Comparison of ENCODE assay signal across 8 cellular contexts in genomic region chr7:36378555-36378954, GRCh38. TPM values are rescaled to one million over a fixed set of nuclear protein-coding genes. Genes with fewer than 3 reads are reported as not detected.
A peak's percentile ranks its signal among the peaks of the same experiment; 100 is the strongest.
DNase-seq lines count a peak whose midpoint lies in the region; ATAC-seq lines count a peak whose summit lies in the region.
"Not testable (repeated sequence)": the region's sequence is repeated elsewhere in the genome, so short reads cannot be mapped to it uniquely, and the experiment has no call there.

No MANE protein-coding gene starts in this region.

- H3K4me1 Mint-ChIP-seq in CD4-positive, CD25-positive, alpha-beta regulatory T cell: peaks cover 6 to 20% (median 9%) of the 10 kb centered on the region in 4 donors
- H3K4me1 Mint-ChIP-seq in CD8-positive, alpha-beta memory T cell: peaks cover 14 to 30% (median 27%) of the 10 kb centered on the region in 3 donors
- peaks cover 19% of the 10 kb centered on the region for H3K4me1 Mint-ChIP-seq in T-helper 1 cell treated with Interleukin-12 subunit alpha and Interleukin-12 subunit beta and Interleukin-4 antibody, amounts not matched to agents 30 μg/mL and 1 μg/mL, for 36 hours (ENCODE audit: low read depth)
- peaks cover 18% of the 10 kb centered on the region for H3K4me1 Mint-ChIP-seq in activated CD4-positive, alpha-beta T cell treated with anti-CD3 and anti-CD28 coated beads, Interleukin-2, amount 10 ng/mL, durations not matched to agents 24 days and 14 days
- not testable (repeated sequence) for H3K4me1 Mint-ChIP-seq in activated CD8-positive, alpha-beta memory T cell treated with anti-CD3 and anti-CD28 coated beads, Interleukin-2, amount 10 ng/mL, durations not matched to agents 7 days and 5 days
- H3K4me1 Mint-ChIP-seq in activated naive CD8-positive, alpha-beta T cell treated with anti-CD3 and anti-CD28 coated beads for 36 hours: peaks cover 14% of the 10 kb centered on the region
- H3K4me1 Mint-ChIP-seq in naive thymus-derived CD4-positive, alpha-beta T cell: peaks cover 7 to 30% (median 25%) of the 10 kb centered on the region in 7 donors

- DNase-seq in CD4-positive, CD25-positive, alpha-beta regulatory T cell: peak in 1 of 3 donors; percentile 63
- peak in 2 of 5 donors; percentile 47 to 61 for DNase-seq in CD8-positive, alpha-beta memory T cell
- peak; percentile 77 for DNase-seq in activated CD4-positive, alpha-beta T cell treated with anti-CD3 and anti-CD28 coated beads, Interleukin-2, amount 10 ng/mL, durations not matched to agents 24 days and 14 days
- peak; percentile 42 for DNase-seq in activated CD8-positive, alpha-beta memory T cell treated with anti-CD3 and anti-CD28 coated beads, Interleukin-2, amount 10 ng/mL, durations not matched to agents 7 days and 5 days
- peak; percentile 16 for DNase-seq in activated effector memory CD4-positive, alpha-beta T cell treated with Interleukin-2 at 50 U/mL for 16 hours
- DNase-seq in activated naive CD8-positive, alpha-beta T cell treated with anti-CD3 and anti-CD28 coated beads for 36 hours: not testable (repeated sequence)
- DNase-seq in naive thymus-derived CD4-positive, alpha-beta T cell: peak in 6 of 9 donors; percentile 14 to 57 (median 36)

- H3K4me3 Mint-ChIP-seq in CD4-positive, CD25-positive, alpha-beta regulatory T cell: peak overlapping the region in 3 of 4 donors; percentile 8 to 52 (median 33)
- peak overlapping the region in 6 of 7 donors; percentile 9 to 63 (median 36) for H3K4me3 Mint-ChIP-seq in CD8-positive, alpha-beta memory T cell
- peak overlapping the region; percentile 43 for H3K4me3 Mint-ChIP-seq in T-helper 1 cell treated with Interleukin-12 subunit alpha and Interleukin-12 subunit beta and Interleukin-4 antibody, amounts not matched to agents 30 μg/mL and 1 μg/mL, for 36 hours
- H3K4me3 Mint-ChIP-seq in activated CD4-positive, alpha-beta T cell treated with anti-CD3 and anti-CD28 coated beads, Interleukin-2, amount 10 ng/mL, durations not matched to agents 24 days and 14 days: peak overlapping the region; percentile 35
- H3K4me3 Mint-ChIP-seq in activated CD8-positive, alpha-beta memory T cell treated with anti-CD3 and anti-CD28 coated beads, Interleukin-2, amount 10 ng/mL, durations not matched to agents 7 days and 5 days; activated naive CD8-positive, alpha-beta T cell treated with anti-CD3 and anti-CD28 coated beads for 36 hours: not testable (repeated sequence)
- peak overlapping the region in 9 of 10 donors; percentile 11 to 70 (median 26) for H3K4me3 Mint-ChIP-seq in naive thymus-derived CD4-positive, alpha-beta T cell

- not testable (repeated sequence) for H3K9me3 ChIP-seq in CD4-positive, CD25-positive, alpha-beta regulatory T cell (ENCODE audit: control insufficient read depth in 2 of 2, low read length in 2 of 2); CD8-positive, alpha-beta memory T cell (ENCODE audit: low read length); naive thymus-derived CD4-positive, alpha-beta T cell (ENCODE audit: control insufficient read depth in 2 of 3, low read length in 3 of 3)

- ATAC-seq in CD4-positive, CD25-positive, alpha-beta regulatory T cell (ENCODE audit: low read depth in 2 of 2); activated CD8-positive, alpha-beta memory T cell treated with anti-CD3 and anti-CD28 coated beads, Interleukin-2, amount 10 ng/mL, durations not matched to agents 7 days and 5 days; naive thymus-derived CD4-positive, alpha-beta T cell: not testable (repeated sequence)

- CTCF ChIA-PET in CD8-positive, alpha-beta memory T cell (lab: Charles Lee): interaction anchor here (1.2 to 2.2 kb wide), 2 partner anchors 11 to 60 kb away, joined by 3 to 22 read pairs; a partner anchor contains a TSS
- CTCF ChIA-PET in activated CD8-positive, alpha-beta memory T cell treated with anti-CD3 and anti-CD28 coated beads, Interleukin-2, amount 10 ng/mL, durations not matched to agents 7 days and 5 days (lab: Charles Lee): interaction anchor here (3.0 kb wide), 1 partner anchor 11 kb away, joined by 20 read pairs; a partner anchor contains a TSS
- CTCF ChIA-PET in naive thymus-derived CD4-positive, alpha-beta T cell (lab: Charles Lee): interaction anchor here (1.3 to 1.5 kb wide), 2 partner anchors 11 to 59 kb away, joined by 3 read pairs; no protein-coding TSS in a partner anchor

- H3K27ac ChIP-seq in CD4-positive, CD25-positive, alpha-beta regulatory T cell (ENCODE audit: insufficient read depth, low read length, poor library complexity, severe bottlenecking); CD8-positive, alpha-beta memory T cell (ENCODE audit: low read depth, low read length); naive thymus-derived CD4-positive, alpha-beta T cell (ENCODE audit: low read depth, low read length): not testable (repeated sequence)

- H3K27ac Mint-ChIP-seq in CD4-positive, CD25-positive, alpha-beta regulatory T cell: peak overlapping the region in 1 of 3 donors; percentile 14
- H3K27ac Mint-ChIP-seq in CD8-positive, alpha-beta memory T cell: peak overlapping the region in 5 of 8 donors; percentile 31 to 83 (median 60)
- peak overlapping the region; percentile 14 for H3K27ac Mint-ChIP-seq in T-helper 1 cell treated with Interleukin-12 subunit alpha and Interleukin-12 subunit beta and Interleukin-4 antibody, amounts not matched to agents 30 μg/mL and 1 μg/mL, for 36 hours
- H3K27ac Mint-ChIP-seq in activated CD4-positive, alpha-beta T cell treated with anti-CD3 and anti-CD28 coated beads, Interleukin-2, amount 10 ng/mL, durations not matched to agents 24 days and 14 days: peak overlapping the region; percentile 9
- peak overlapping the region; percentile 0 for H3K27ac Mint-ChIP-seq in activated CD8-positive, alpha-beta memory T cell treated with anti-CD3 and anti-CD28 coated beads, Interleukin-2, amount 10 ng/mL, durations not matched to agents 7 days and 5 days
- H3K27ac Mint-ChIP-seq in activated naive CD8-positive, alpha-beta T cell treated with anti-CD3 and anti-CD28 coated beads for 36 hours: peak overlapping the region; percentile 6
- H3K27ac Mint-ChIP-seq in naive thymus-derived CD4-positive, alpha-beta T cell: peak overlapping the region in 8 of 9 donors; percentile 8 to 83 (median 57)

- intact Hi-C loops in activated CD4-positive, alpha-beta T cell treated with anti-CD3 and anti-CD28 coated beads, Interleukin-2, amount 10 ng/mL, durations not matched to agents 24 days and 14 days (cut with micrococcal nuclease): not testable (repeated sequence)
- intact Hi-C loops in naive thymus-derived CD4-positive, alpha-beta T cell (cut with micrococcal nuclease): loop anchor here in 1 of 2 donors (1.0 kb wide), 1 partner anchor 11 kb away; a partner anchor contains a TSS

- H3K27me3 Mint-ChIP-seq in CD4-positive, CD25-positive, alpha-beta regulatory T cell: peaks cover 19% of the 10 kb centered on the region
- H3K27me3 Mint-ChIP-seq in CD8-positive, alpha-beta memory T cell: peaks cover 6 to 15% of the 10 kb centered on the region in 2 donors
- H3K27me3 Mint-ChIP-seq in T-helper 1 cell treated with Interleukin-12 subunit alpha and Interleukin-12 subunit beta and Interleukin-4 antibody, amounts not matched to agents 30 μg/mL and 1 μg/mL, for 36 hours (ENCODE audit: low read depth): peaks cover 36% of the 10 kb centered on the region
- peaks cover 13% of the 10 kb centered on the region for H3K27me3 Mint-ChIP-seq in activated CD4-positive, alpha-beta T cell treated with anti-CD3 and anti-CD28 coated beads, Interleukin-2, amount 10 ng/mL, durations not matched to agents 24 days and 14 days
- peaks cover 20% of the 10 kb centered on the region for H3K27me3 Mint-ChIP-seq in activated CD8-positive, alpha-beta memory T cell treated with anti-CD3 and anti-CD28 coated beads, Interleukin-2, amount 10 ng/mL, durations not matched to agents 7 days and 5 days
- not testable (repeated sequence) for H3K27me3 Mint-ChIP-seq in activated naive CD8-positive, alpha-beta T cell treated with anti-CD3 and anti-CD28 coated beads for 36 hours
- peaks cover 2 to 22% (median 6%) of the 10 kb centered on the region in 5 donors for H3K27me3 Mint-ChIP-seq in naive thymus-derived CD4-positive, alpha-beta T cell

- H3K4me3 ChIP-seq in CD4-positive, CD25-positive, alpha-beta regulatory T cell (ENCODE audit: low read depth, low read length): peak overlapping the region; percentile 19
- not testable (repeated sequence) for H3K4me3 ChIP-seq in CD8-positive, alpha-beta memory T cell (ENCODE audit: low read length); naive thymus-derived CD4-positive, alpha-beta T cell (ENCODE audit: low read length)

- not testable (repeated sequence) for H3K36me3 ChIP-seq in CD4-positive, CD25-positive, alpha-beta regulatory T cell (ENCODE audit: control insufficient read depth, insufficient read depth, low read length); CD8-positive, alpha-beta memory T cell (ENCODE audit: insufficient read depth, low read length); naive thymus-derived CD4-positive, alpha-beta T cell (ENCODE audit: control insufficient read depth in 2 of 3, insufficient read depth in 3 of 3, low read length in 3 of 3)

- H3K27me3 ChIP-seq in CD4-positive, CD25-positive, alpha-beta regulatory T cell (ENCODE audit: control insufficient read depth, insufficient read depth, low read length); CD8-positive, alpha-beta memory T cell (ENCODE audit: insufficient read depth, low read length, poor library complexity, severe bottlenecking); naive thymus-derived CD4-positive, alpha-beta T cell (ENCODE audit: control insufficient read depth in 2 of 2, insufficient read depth in 2 of 2, low read length in 2 of 2): not testable (repeated sequence)

- H3K36me3 Mint-ChIP-seq in CD4-positive, CD25-positive, alpha-beta regulatory T cell: peaks cover 12% of the 10 kb centered on the region
- H3K36me3 Mint-ChIP-seq in CD8-positive, alpha-beta memory T cell: peaks cover 0 to 21% (median 11%) of the 10 kb centered on the region in 3 donors
- not testable (repeated sequence) for H3K36me3 Mint-ChIP-seq in T-helper 1 cell treated with Interleukin-12 subunit alpha and Interleukin-12 subunit beta and Interleukin-4 antibody, amounts not matched to agents 30 μg/mL and 1 μg/mL, for 36 hours (ENCODE audit: low read depth); activated CD4-positive, alpha-beta T cell treated with anti-CD3 and anti-CD28 coated beads, Interleukin-2, amount 10 ng/mL, durations not matched to agents 24 days and 14 days (ENCODE audit: low read depth); activated CD8-positive, alpha-beta memory T cell treated with anti-CD3 and anti-CD28 coated beads, Interleukin-2, amount 10 ng/mL, durations not matched to agents 7 days and 5 days
- peaks cover 13% of the 10 kb centered on the region for H3K36me3 Mint-ChIP-seq in activated naive CD8-positive, alpha-beta T cell treated with anti-CD3 and anti-CD28 coated beads for 36 hours
- peaks cover 4 to 13% (median 12%) of the 10 kb centered on the region in 5 donors for H3K36me3 Mint-ChIP-seq in naive thymus-derived CD4-positive, alpha-beta T cell

- H3K9me3 Mint-ChIP-seq in CD4-positive, CD25-positive, alpha-beta regulatory T cell; T-helper 1 cell treated with Interleukin-12 subunit alpha and Interleukin-12 subunit beta and Interleukin-4 antibody, amounts not matched to agents 30 μg/mL and 1 μg/mL, for 36 hours; activated CD8-positive, alpha-beta memory T cell treated with anti-CD3 and anti-CD28 coated beads, Interleukin-2, amount 10 ng/mL, durations not matched to agents 7 days and 5 days (ENCODE audit: low read depth): not testable (repeated sequence)
- peaks cover 3 to 11% (median 5%) of the 10 kb centered on the region in 5 donors for H3K9me3 Mint-ChIP-seq in CD8-positive, alpha-beta memory T cell
- peaks cover 15% of the 10 kb centered on the region for H3K9me3 Mint-ChIP-seq in activated CD4-positive, alpha-beta T cell treated with anti-CD3 and anti-CD28 coated beads, Interleukin-2, amount 10 ng/mL, durations not matched to agents 24 days and 14 days
- peaks cover 11% of the 10 kb centered on the region for H3K9me3 Mint-ChIP-seq in activated naive CD8-positive, alpha-beta T cell treated with anti-CD3 and anti-CD28 coated beads for 36 hours
- peaks cover 3 to 38% (median 9%) of the 10 kb centered on the region in 11 donors for H3K9me3 Mint-ChIP-seq in naive thymus-derived CD4-positive, alpha-beta T cell

- POLR2A ChIA-PET in CD8-positive, alpha-beta memory T cell (lab: Charles Lee): interaction anchor here (1.6 kb wide), 1 partner anchor 12 kb away, joined by 11 read pairs; a partner anchor contains a TSS
- POLR2A ChIA-PET in naive thymus-derived CD4-positive, alpha-beta T cell (lab: Charles Lee): interaction anchor here (1.2 to 2.9 kb wide), 3 partner anchors 9 to 11 kb away, joined by 4 to 18 read pairs (median 6); partner anchors contain the start of gene ANLN

- H3K4me1 ChIP-seq in CD4-positive, CD25-positive, alpha-beta regulatory T cell (ENCODE audit: control insufficient read depth, insufficient read depth, low read length, poor library complexity, severe bottlenecking); CD8-positive, alpha-beta memory T cell (ENCODE audit: insufficient read depth, low read length); naive thymus-derived CD4-positive, alpha-beta T cell (ENCODE audit: control insufficient read depth in 2 of 2, insufficient read depth in 2 of 2, low read length in 2 of 2): not testable (repeated sequence)

RNA-seq across cellular contexts. Expression of gene ANLN, which starts 11.1 kb away (rescaled TPM):
- 2.8 TPM for total RNA-seq in CD4-positive, CD25-positive, alpha-beta regulatory T cell
- polyA plus RNA-seq in CD4-positive, CD25-positive, alpha-beta regulatory T cell: under 1 TPM in 3 of 4 donors, not detected in 1; 0.27 to 0.53 (median 0.49) TPM
- 10 to 100 TPM; 29.1 to 31.0 TPM for total RNA-seq in CD8-positive, alpha-beta memory T cell
- 0.25 TPM for polyA plus RNA-seq in CD8-positive, alpha-beta memory T cell
- total RNA-seq in activated CD4-positive, alpha-beta T cell treated with anti-CD3 and anti-CD28 coated beads, Interleukin-2, amount 10 ng/mL, durations not matched to agents 24 days and 14 days: 35.6 and 35.9 TPM in 2 replicates
- 10 to 100 TPM; 75.2 to 98.8 TPM for total RNA-seq in activated CD8-positive, alpha-beta memory T cell treated with anti-CD3 and anti-CD28 coated beads, Interleukin-2, amount 10 ng/mL, durations not matched to agents 7 days and 5 days
- total RNA-seq in activated naive CD8-positive, alpha-beta T cell treated with anti-CD3 and anti-CD28 coated beads for 36 hours: 10 to 100 TPM; 38.6 to 44.6 TPM
- total RNA-seq in naive thymus-derived CD4-positive, alpha-beta T cell: 10 to 100 TPM in 1 of 5 experiments, 1 to 10 TPM in 1, under 1 TPM in 3; 0.35 to 48.6 (median 0.82) TPM
- polyA plus RNA-seq in naive thymus-derived CD4-positive, alpha-beta T cell: under 1 TPM in 1 of 2 donors, not detected in 1; 0.30 TPM
